In the genomic region with DNA sequence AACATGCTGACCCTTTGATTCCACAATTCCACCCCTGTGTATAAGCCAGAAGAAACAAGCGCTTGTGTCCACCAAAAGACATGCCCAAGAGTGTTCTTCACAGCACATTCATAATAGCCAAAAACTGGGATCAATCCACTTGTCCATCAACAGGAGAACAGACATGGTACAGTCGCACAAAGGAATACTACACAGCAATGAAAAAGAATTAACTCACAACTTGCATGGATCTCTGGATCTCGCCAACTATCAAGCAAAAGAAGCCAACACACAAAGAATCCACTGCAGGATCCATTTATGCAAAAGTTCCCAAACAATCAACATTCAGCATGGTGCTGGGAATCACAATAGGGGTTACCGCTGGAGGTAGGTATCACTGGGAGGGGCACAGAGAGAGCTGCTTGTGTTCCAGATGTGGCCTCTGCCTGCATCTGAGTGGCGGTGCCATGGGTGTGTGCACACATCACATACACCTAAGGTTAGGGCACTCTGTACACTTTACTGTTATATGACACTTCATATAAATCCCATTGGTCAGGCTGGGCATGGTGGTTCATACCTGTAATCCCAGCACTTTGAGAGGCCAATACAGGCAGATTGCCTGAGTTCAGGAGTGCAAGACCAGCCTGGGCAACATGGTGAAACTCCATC, we compare ENCODE assay signal across 33 cellular contexts.
"Had no signal": no experiment of that assay in that cellular context is flagged by ENCODE, and none has a peak within 500 bp of the region (broad histone marks: within the 10 kb centered on the region; RNA-seq: fewer than 3 reads in every experiment).

No MANE protein-coding gene starts in this region.

- DNase-seq: activated B cell treated with CpG ODN at 0.5 μM for 24 hours; activated CD4-positive, alpha-beta memory T cell treated with anti-CD3 and anti-CD28 coated beads for 36 hours; activated CD4-positive, alpha-beta T cell treated with anti-CD3 and anti-CD28 coated beads for 4 hours; activated CD4-positive, alpha-beta T cell treated with anti-CD3 and anti-CD28 coated beads, Interleukin-2, amount 50 U/mL, for 1 hour; activated CD4-positive, CD25-positive, alpha-beta regulatory T cell treated with anti-CD3 and anti-CD28 coated beads, Interleukin-2, amount 50 U/mL, for 72 hours; activated gamma-delta T cell treated with Interleukin-2 at 50 U/mL for 16 hours; activated naive CD4-positive, alpha-beta T cell treated with anti-CD3 and anti-CD28 coated beads for 36 hours; activated T-cell treated with anti-CD3 and anti-CD28 coated beads for 4 hours; activated T-cell treated with anti-CD3 and anti-CD28 coated beads, Interleukin-2, amount 50 U/mL, for 4 hours; body of pancreas; MG63; NCI-H1048; NCI-H1105 treated with DMSO at 0.1 percent for 48 hours; NCI-H1436 treated with DMSO at 0.1 percent for 48 hours; NCI-H1694 treated with DMSO at 0.1 percent for 48 hours; NCI-H2029; NCI-H510A; NCI-H526; NCI-H748 treated with DMSO at 0.1 percent for 48 hours; NK-92 treated with Interleukin-12 subunit alpha and Interleukin-12 subunit beta, amount 100 ng/mL, for 24 hours; PC-3; Peyer's patch; RPMI8226; SIG-M5; SW 1271; T-helper 1 cell; T-helper 2 cell; T-helper 9 cell had no signal

- H3K27ac ChIP-seq: adrenal gland, Peyer's patch, VCaP had no signal

- ATAC-seq: activated naive CD4-positive, alpha-beta T cell treated with anti-CD3 and anti-CD28 coated beads, Interleukin-2, amount 50 U/mL, for 72 hours; activated T-cell treated with anti-CD3 and anti-CD28 coated beads, Interleukin-2, amount 50 U/mL, for 4 hours; body of pancreas; K562; PC-3 had no signal

- H3K4me3 ChIP-seq: adrenal gland, body of pancreas, breast epithelium, K562, MG63, Peyer's patch had no signal
